Comparison of ENCODE assay signal across 1 cellular context in genomic region chr2:238440331-238440730, GRCh38.
TF ChIP-seq lines count a peak whose summit lies in the region.

No MANE protein-coding gene starts in this region.

TF ChIP-seq in SK-N-SH, 30 proteins besides CTCF, POLR2A, EP300 and RAD21 (continued from another document):
- TF ChIP-seq IRF3 (IDR thresholded peaks at IDR 0.05; ENCODE audit: low read depth, low read length) (no peak), TAF1 (IDR thresholded peaks at IDR 0.05; ENCODE audit: borderline replicate concordance, low read depth, low read length) (no peak)
